ENCODE assay signal across 1 cellular context in the genomic region with DNA sequence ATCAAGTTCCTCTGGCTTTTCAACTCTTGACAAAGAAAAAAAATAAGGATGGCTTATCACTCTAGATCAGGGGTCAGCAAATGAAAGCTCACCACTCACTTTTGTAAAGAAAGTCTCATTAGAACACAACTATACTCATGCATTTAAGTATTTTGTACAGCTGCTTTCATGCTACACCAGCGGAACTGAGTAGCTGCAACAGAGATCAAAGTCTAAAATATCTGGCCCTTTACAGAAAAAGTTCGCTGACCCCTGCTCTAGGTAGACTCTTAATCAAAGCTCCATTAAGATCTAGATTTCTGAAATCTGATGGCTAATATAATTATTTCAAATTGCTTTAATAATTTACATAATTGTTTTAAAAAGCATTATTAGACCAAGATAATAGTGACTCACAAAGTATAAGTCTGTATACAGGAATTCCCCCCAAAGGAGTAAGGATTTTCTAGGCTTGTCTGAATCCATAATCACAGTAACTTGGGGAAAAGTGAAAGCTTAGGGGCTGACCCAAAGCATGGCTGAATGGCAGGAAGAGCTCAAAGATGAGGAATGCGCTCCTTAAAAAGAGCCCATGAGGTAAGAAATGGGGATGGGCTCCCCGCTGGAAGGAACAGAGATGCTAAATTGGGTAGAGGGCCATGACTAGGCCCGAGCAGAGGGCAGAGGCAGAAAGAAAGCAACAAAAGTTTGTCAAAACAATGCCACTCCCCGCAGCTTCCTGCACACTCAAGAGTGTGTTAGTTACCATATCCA.
TF ChIP-seq lines count a peak whose summit lies in the region.

No MANE protein-coding gene starts in this region.

TF ChIP-seq in GM23338, 12 proteins besides CTCF, POLR2A, EP300 and RAD21 (continued from another document):
- TF ChIP-seq, protein P1, sequence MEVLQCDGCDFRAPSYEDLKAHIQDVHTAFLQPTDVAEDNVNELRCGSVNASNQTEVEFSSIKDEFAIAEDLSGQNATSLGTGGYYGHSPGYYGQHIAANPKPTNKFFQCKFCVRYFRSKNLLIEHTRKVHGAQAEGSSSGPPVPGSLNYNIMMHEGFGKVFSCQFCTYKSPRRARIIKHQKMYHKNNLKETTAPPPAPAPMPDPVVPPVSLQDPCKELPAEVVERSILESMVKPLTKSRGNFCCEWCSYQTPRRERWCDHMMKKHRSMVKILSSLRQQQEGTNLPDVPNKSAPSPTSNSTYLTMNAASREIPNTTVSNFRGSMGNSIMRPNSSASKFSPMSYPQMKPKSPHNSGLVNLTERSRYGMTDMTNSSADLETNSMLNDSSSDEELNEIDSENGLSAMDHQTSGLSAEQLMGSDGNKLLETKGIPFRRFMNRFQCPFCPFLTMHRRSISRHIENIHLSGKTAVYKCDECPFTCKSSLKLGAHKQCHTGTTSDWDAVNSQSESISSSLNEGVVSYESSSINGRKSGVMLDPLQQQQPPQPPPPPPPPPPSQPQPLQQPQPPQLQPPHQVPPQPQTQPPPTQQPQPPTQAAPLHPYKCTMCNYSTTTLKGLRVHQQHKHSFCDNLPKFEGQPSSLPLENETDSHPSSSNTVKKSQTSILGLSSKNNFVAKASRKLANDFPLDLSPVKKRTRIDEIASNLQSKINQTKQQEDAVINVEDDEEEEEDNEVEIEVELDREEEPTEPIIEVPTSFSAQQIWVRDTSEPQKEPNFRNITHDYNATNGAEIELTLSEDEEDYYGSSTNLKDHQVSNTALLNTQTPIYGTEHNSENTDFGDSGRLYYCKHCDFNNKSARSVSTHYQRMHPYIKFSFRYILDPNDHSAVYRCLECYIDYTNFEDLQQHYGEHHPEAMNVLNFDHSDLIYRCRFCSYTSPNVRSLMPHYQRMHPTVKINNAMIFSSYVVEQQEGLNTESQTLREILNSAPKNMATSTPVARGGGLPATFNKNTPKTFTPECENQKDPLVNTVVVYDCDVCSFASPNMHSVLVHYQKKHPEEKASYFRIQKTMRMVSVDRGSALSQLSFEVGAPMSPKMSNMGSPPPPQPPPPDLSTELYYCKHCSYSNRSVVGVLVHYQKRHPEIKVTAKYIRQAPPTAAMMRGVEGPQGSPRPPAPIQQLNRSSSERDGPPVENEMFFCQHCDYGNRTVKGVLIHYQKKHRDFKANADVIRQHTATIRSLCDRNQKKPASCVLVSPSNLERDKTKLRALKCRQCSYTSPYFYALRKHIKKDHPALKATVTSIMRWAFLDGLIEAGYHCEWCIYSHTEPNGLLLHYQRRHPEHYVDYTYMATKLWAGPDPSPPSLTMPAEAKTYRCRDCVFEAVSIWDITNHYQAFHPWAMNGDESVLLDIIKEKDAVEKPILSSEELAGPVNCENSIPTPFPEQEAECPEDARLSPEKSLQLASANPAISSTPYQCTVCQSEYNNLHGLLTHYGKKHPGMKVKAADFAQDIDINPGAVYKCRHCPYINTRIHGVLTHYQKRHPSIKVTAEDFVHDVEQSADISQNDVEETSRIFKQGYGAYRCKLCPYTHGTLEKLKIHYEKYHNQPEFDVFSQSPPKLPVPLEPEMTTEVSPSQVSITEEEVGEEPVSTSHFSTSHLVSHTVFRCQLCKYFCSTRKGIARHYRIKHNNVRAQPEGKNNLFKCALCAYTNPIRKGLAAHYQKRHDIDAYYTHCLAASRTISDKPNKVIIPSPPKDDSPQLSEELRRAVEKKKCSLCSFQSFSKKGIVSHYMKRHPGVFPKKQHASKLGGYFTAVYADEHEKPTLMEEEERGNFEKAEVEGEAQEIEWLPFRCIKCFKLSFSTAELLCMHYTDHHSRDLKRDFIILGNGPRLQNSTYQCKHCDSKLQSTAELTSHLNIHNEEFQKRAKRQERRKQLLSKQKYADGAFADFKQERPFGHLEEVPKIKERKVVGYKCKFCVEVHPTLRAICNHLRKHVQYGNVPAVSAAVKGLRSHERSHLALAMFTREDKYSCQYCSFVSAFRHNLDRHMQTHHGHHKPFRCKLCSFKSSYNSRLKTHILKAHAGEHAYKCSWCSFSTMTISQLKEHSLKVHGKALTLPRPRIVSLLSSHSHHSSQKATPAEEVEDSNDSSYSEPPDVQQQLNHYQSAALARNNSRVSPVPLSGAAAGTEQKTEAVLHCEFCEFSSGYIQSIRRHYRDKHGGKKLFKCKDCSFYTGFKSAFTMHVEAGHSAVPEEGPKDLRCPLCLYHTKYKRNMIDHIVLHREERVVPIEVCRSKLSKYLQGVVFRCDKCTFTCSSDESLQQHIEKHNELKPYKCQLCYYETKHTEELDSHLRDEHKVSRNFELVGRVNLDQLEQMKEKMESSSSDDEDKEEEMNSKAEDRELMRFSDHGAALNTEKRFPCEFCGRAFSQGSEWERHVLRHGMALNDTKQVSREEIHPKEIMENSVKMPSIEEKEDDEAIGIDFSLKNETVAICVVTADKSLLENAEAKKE (CRISPR knock-in tag; IDR thresholded peaks at IDR 0.05) = no peak
- TF ChIP-seq EZH2phosphoT487 (IDR thresholded peaks at IDR 0.05; ENCODE audit: unreplicated experiment) = no peak
- no peak for TF ChIP-seq NANOG (IDR thresholded peaks at IDR 0.05; ENCODE audit: borderline replicate concordance)
- TF ChIP-seq JUNB (IDR thresholded peaks at IDR 0.05; ENCODE audit: unreplicated experiment) = no peak
- TF ChIP-seq STAT1 (IDR thresholded peaks at IDR 0.05; ENCODE audit: unreplicated experiment) = no peak
- no peak for TF ChIP-seq ZNF331 (CRISPR knock-in tag; IDR thresholded peaks at IDR 0.05; ENCODE audit: low read depth)
- TF ChIP-seq, protein P2, sequence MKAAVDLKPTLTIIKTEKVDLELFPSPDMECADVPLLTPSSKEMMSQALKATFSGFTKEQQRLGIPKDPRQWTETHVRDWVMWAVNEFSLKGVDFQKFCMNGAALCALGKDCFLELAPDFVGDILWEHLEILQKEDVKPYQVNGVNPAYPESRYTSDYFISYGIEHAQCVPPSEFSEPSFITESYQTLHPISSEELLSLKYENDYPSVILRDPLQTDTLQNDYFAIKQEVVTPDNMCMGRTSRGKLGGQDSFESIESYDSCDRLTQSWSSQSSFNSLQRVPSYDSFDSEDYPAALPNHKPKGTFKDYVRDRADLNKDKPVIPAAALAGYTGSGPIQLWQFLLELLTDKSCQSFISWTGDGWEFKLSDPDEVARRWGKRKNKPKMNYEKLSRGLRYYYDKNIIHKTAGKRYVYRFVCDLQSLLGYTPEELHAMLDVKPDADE (IDR thresholded peaks at IDR 0.05) = no peak
- TF ChIP-seq POLR2AphosphoS5 (IDR thresholded peaks at IDR 0.05; ENCODE audit: low read depth) = no peak
